ENCODE assay signal across 9 cellular contexts in genomic region chr1:247906504-247907047, GRCh38. TPM values are rescaled to one million over a fixed set of nuclear protein-coding genes. Genes with fewer than 3 reads are reported as not detected.
DNase-seq lines count a peak whose midpoint lies in the region; ATAC-seq and TF ChIP-seq lines count a peak whose summit lies in the region.
"Had no signal": no experiment of that assay in that cellular context is flagged by ENCODE, and none has a peak within 500 bp of the region (broad histone marks: within the 10 kb centered on the region; RNA-seq: fewer than 3 reads in every experiment).

No MANE protein-coding gene starts in this region.

- peak overlapping the region; percentile 42 for H3K4me3 ChIP-seq in CD8-positive, alpha-beta memory T cell (ENCODE audit: low read length)
- no peak overlapping the region for H3K4me3 ChIP-seq in neural progenitor cell
- H3K4me3 ChIP-seq: cardiac muscle cell had no signal

- H3K79me2 ChIP-seq in neural progenitor cell (ENCODE audit: low read depth): no peaks in the 10 kb centered on the region

- H3K36me3 ChIP-seq in CD8-positive, alpha-beta memory T cell (ENCODE audit: insufficient read depth, low read length): no peaks in the 10 kb centered on the region
- no peaks in the 10 kb centered on the region for H3K36me3 ChIP-seq in neural progenitor cell
- H3K36me3 ChIP-seq: cardiac muscle cell had no signal

- no peak for TF ChIP-seq CTCF in neural progenitor cell (IDR thresholded peaks at IDR 0.05)

- peaks cover 19 to 30% (median 25%) of the 10 kb centered on the region in 3 donors for H3K4me1 Mint-ChIP-seq in CD8-positive, alpha-beta memory T cell
- no peaks in the 10 kb centered on the region for H3K4me1 Mint-ChIP-seq in neural progenitor cell

- H3K27ac ChIP-seq in CD8-positive, alpha-beta memory T cell (ENCODE audit: low read depth, low read length): peak overlapping the region; percentile 9
- no peak overlapping the region for H3K27ac ChIP-seq in neural progenitor cell
- H3K27ac ChIP-seq: cardiac muscle cell had no signal

- CTCF ChIA-PET in CD8-positive, alpha-beta memory T cell (lab: Charles Lee): no interaction called here

- ATAC-seq in GM18505 (IDR thresholded peaks at IDR 0.05; ENCODE audit: unreplicated experiment) (no peak), GM21786 (IDR thresholded peaks at IDR 0.05; ENCODE audit: unreplicated experiment) (no peak)

- H3K27me3 Mint-ChIP-seq in CD8-positive, alpha-beta memory T cell: no peaks in the 10 kb centered on the region
- peaks cover 2% of the 10 kb centered on the region for H3K27me3 Mint-ChIP-seq in neural progenitor cell (ENCODE audit: insufficient read depth, low read depth)

- H3K27me3 ChIP-seq in CD8-positive, alpha-beta memory T cell (ENCODE audit: insufficient read depth, low read length, poor library complexity, severe bottlenecking): no peaks in the 10 kb centered on the region
- no peaks in the 10 kb centered on the region for H3K27me3 ChIP-seq in neural progenitor cell
- H3K27me3 ChIP-seq: cardiac muscle cell had no signal

- no peak for TF ChIP-seq POLR2A in GM18505 (IDR thresholded peaks at IDR 0.05; ENCODE audit: borderline replicate concordance, extremely low read depth, insufficient read depth, insufficient read length)

- H2AFZ ChIP-seq in neural progenitor cell (replicated peaks): no peak overlapping the region

- peaks cover 0 to 3% (median 2%) of the 10 kb centered on the region in 3 donors for H3K36me3 Mint-ChIP-seq in CD8-positive, alpha-beta memory T cell
- no peaks in the 10 kb centered on the region for H3K36me3 Mint-ChIP-seq in neural progenitor cell

- H3K27ac Mint-ChIP-seq in CD8-positive, alpha-beta memory T cell: peak overlapping the region in 6 of 8 donors; percentile 37 to 93 (median 81)
- no peak overlapping the region for H3K27ac Mint-ChIP-seq in neural progenitor cell

- H3K9ac ChIP-seq in neural progenitor cell: no peak overlapping the region

- no peaks in the 10 kb centered on the region for H3K9me3 ChIP-seq in CD8-positive, alpha-beta memory T cell (ENCODE audit: low read length)
- peaks cover 11% of the 10 kb centered on the region for H3K9me3 ChIP-seq in neural progenitor cell (ENCODE audit: low read depth)

- H3F3A ChIP-seq in neural progenitor cell (ENCODE audit: low read depth): no peaks in the 10 kb centered on the region

- DNase-seq in CD8-positive, alpha-beta memory T cell: peak in 1 of 5 donors; percentile 13
- DNase-seq in KBM-7 (peak; percentile 75), lung microvascular endothelial cell (ENCODE audit: low read depth in 2 of 2) (peak; percentile 5 to 28), neural progenitor cell (ENCODE audit: low spot score) (no peak)
- peak; percentile 15 for DNase-seq in activated naive CD4-positive, alpha-beta T cell treated with anti-CD3 and anti-CD28 coated beads, Interleukin-2, amount 50 U/mL, for 16 hours
- DNase-seq in stimulated activated naive CD4-positive, alpha-beta T cell treated with Interleukin-2 at 50 U/mL for 16 hours (lab: John Stamatoyannopoulos, UW): no peak

- no peaks in the 10 kb centered on the region for H3K4me1 ChIP-seq in CD8-positive, alpha-beta memory T cell (ENCODE audit: insufficient read depth, low read length)
- no peaks in the 10 kb centered on the region for H3K4me1 ChIP-seq in neural progenitor cell

- POLR2A ChIA-PET in CD8-positive, alpha-beta memory T cell (lab: Charles Lee): no interaction called here

- peak overlapping the region; percentile 78 to 93 (median 85) for H3K4me3 Mint-ChIP-seq in CD8-positive, alpha-beta memory T cell
- H3K4me3 Mint-ChIP-seq in neural progenitor cell: no peak overlapping the region

- H3K4me2 ChIP-seq in neural progenitor cell: no peak overlapping the region

- peaks cover 2 to 17% (median 12%) of the 10 kb centered on the region in 5 donors for H3K9me3 Mint-ChIP-seq in CD8-positive, alpha-beta memory T cell
- H3K9me3 Mint-ChIP-seq in neural progenitor cell: peaks cover 35% of the 10 kb centered on the region

- no peaks in the 10 kb centered on the region for H4K20me1 ChIP-seq in neural progenitor cell (ENCODE audit: low read depth)

- in situ Hi-C loops in KBM-7 (cut with MboI; ENCODE audit: low pct_unique_long_range_greater_than_20kb, low sequenced_read_pairs): no loop called here

RNA-seq across cellular contexts. Expression of gene OR2W3, which starts 11.2 kb away (rescaled TPM):
- total RNA-seq in CD8-positive, alpha-beta memory T cell: not detected
- polyA plus RNA-seq in CD8-positive, alpha-beta memory T cell: not detected
- total RNA-seq in lung microvascular endothelial cell (not detected in 2 replicates), neural progenitor cell (ENCODE audit: low replicate concordance) (not detected in 2 replicates)

RNA-seq across cellular contexts. Expression of gene OR2T8, which starts 13.5 kb away (rescaled TPM):
- total RNA-seq in CD8-positive, alpha-beta memory T cell: not detected
- not detected for polyA plus RNA-seq in CD8-positive, alpha-beta memory T cell
- total RNA-seq in lung microvascular endothelial cell (not detected in 2 replicates), neural progenitor cell (ENCODE audit: low replicate concordance) (not detected in 2 replicates)
- total RNA-seq: cardiac muscle cell had no signal
- polyA plus RNA-seq: cardiac muscle cell had no signal

RNA-seq across cellular contexts. Expression of gene OR2AJ1, which starts 18.1 kb away (rescaled TPM):
- total RNA-seq in CD8-positive, alpha-beta memory T cell: not detected
- not detected for polyA plus RNA-seq in CD8-positive, alpha-beta memory T cell
- total RNA-seq in lung microvascular endothelial cell (not detected in 2 replicates), neural progenitor cell (ENCODE audit: low replicate concordance) (not detected in 2 replicates)
- polyA plus RNA-seq: cardiac muscle cell had no signal

RNA-seq across cellular contexts. Expression of gene OR2L8, which starts 42.1 kb away (rescaled TPM):
- total RNA-seq in CD8-positive, alpha-beta memory T cell: not detected
- not detected for polyA plus RNA-seq in CD8-positive, alpha-beta memory T cell
- total RNA-seq in lung microvascular endothelial cell: not detected in 2 replicates
- not detected in 2 replicates for total RNA-seq in neural progenitor cell (ENCODE audit: low replicate concordance)
- total RNA-seq: cardiac muscle cell had no signal
- polyA plus RNA-seq: cardiac muscle cell had no signal

RNA-seq across cellular contexts. Expression of gene TRIM58, which starts 49.6 kb away (rescaled TPM):
- total RNA-seq in CD8-positive, alpha-beta memory T cell: under 1 TPM; 0.09 to 0.16 TPM
- polyA plus RNA-seq in CD8-positive, alpha-beta memory T cell: 0.08 TPM
- total RNA-seq in lung microvascular endothelial cell (under 0.01 and 0.22 TPM in 2 replicates), neural progenitor cell (ENCODE audit: low replicate concordance) (0.09 and 0.26 TPM in 2 replicates)

Comparison
In these comparisons a context has a peak if more than half of its experiments do, and no peak if none do; other contexts are left out.
1. DNase-seq: peak in KBM-7 (single experiment), activated naive CD4-positive, alpha-beta T cell treated with anti-CD3 and anti-CD28 coated beads, Interleukin-2, amount 50 U/mL, for 16 hours (single experiment) and lung microvascular endothelial cell (2 of 2); none in stimulated activated naive CD4-positive, alpha-beta T cell treated with Interleukin-2 at 50 U/mL for 16 hours (single experiment) and neural progenitor cell (single experiment).